Comparison of ENCODE assay signal across 8 cellular contexts in the genomic region with DNA sequence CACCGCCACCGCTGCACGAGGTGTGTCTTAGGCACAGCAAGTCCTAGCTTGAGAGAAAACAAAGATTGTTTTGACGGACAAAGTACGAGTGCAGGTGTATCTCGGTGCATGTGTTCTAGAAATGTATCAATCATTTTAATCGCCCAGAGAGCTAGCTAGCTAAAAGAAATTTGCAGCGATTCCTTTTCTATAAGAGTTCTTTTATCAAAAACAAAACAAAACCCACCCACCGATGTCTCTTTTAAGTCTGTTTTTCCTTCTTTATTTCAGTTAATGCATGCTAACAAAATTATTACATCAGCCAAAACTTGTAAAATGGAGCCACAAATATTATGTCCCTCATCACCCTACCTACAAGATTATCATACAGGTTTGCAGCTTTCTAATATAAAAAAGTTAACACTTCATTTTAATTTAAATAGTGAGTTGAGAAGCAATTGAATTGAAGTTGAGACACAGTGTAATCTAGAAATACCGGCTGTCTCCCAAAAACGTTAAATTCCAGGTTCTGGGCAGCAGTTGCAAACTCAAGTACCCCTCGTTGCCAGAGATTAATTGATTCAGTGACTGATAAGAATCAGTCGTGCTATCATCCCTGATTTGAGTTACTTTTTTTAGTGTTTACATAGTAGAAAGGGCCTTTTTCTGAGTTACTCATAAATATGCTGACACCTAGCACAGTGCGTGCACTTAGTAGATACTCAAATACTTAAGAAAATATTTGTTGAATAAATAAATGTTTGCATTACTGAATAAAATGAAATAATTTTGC. TPM values are rescaled to one million over a fixed set of nuclear protein-coding genes. Genes with fewer than 3 reads are reported as not detected.
DNase-seq lines count a peak whose midpoint lies in the region; ATAC-seq and TF ChIP-seq lines count a peak whose summit lies in the region.

No MANE protein-coding gene starts in this region.

- peaks cover 9% of the 10 kb centered on the region for H3K4me1 ChIP-seq in HUES6 (ENCODE audit: control insufficient read depth, insufficient read depth, low read length)

- peak overlapping the region; percentile 94 for H3K27ac ChIP-seq in HUES6 (ENCODE audit: low read depth, low read length)

- peak overlapping the region; percentile 83 for H3K4me3 Mint-ChIP-seq in natural killer cell treated with Interleukin-12 subunit alpha and Interleukin-12 subunit beta and Interleukin-15 and Interleukin-18, amount 100 ng/mL, for 72 hours

- no peak for TF ChIP-seq CTCF in choroid plexus epithelial cell (conservative IDR thresholded peaks at IDR 0.05; ENCODE audit: low read depth, low read length)

- no peaks in the 10 kb centered on the region for H3K9me3 Mint-ChIP-seq in natural killer cell treated with Interleukin-12 subunit alpha and Interleukin-12 subunit beta and Interleukin-15 and Interleukin-18, amount 100 ng/mL, for 72 hours

- H3K27me3 ChIP-seq in HUES6 (ENCODE audit: control insufficient read depth, insufficient read depth, low read length), result no peaks in the 10 kb centered on the region; the same call in 1 of the 2 replicates

- no peaks in the 10 kb centered on the region for H3K9me3 ChIP-seq in HUES6 (ENCODE audit: control insufficient read depth, insufficient read depth, low read depth, low read length)

- H3K4me1 Mint-ChIP-seq in natural killer cell treated with Interleukin-12 subunit alpha and Interleukin-12 subunit beta and Interleukin-15 and Interleukin-18, amount 100 ng/mL, for 72 hours (ENCODE audit: low read depth in 2 of 2), result peaks cover 0 to 6% of the 10 kb centered on the region in 2 donors

- H3K4me3 ChIP-seq in HUES6 (ENCODE audit: low read depth, low read length), result peak overlapping the region; percentile 97
- H3K4me3 ChIP-seq in choroid plexus epithelial cell (ENCODE audit: low read depth, low read length), result peak overlapping the region; percentile 69

- H3K36me3 ChIP-seq in HUES6 (ENCODE audit: control insufficient read depth, insufficient read depth, low read length), result no peaks in the 10 kb centered on the region

- peaks cover 24 to 48% of the 10 kb centered on the region in 2 donors for H3K27me3 Mint-ChIP-seq in natural killer cell treated with Interleukin-12 subunit alpha and Interleukin-12 subunit beta and Interleukin-15 and Interleukin-18, amount 100 ng/mL, for 72 hours

- DNase-seq in ELR (ENCODE audit: low read depth) (peak; percentile 6), choroid plexus epithelial cell (ENCODE audit: low read depth) (peak; percentile 17), AG20443 (ENCODE audit: low spot score) (no peak), DMS 273 treated with DMSO at 0.1 percent for 48 hours (lab: John Stamatoyannopoulos, UW) (no peak), NCI-H146 (lab: John Stamatoyannopoulos, UW) (no peak)
- no peak for DNase-seq in natural killer cell treated with Interleukin-12 subunit alpha and Interleukin-12 subunit beta and Interleukin-15 and Interleukin-18, amount 100 ng/mL, for 72 hours (ENCODE audit: low spot score)

- ATAC-seq in natural killer cell treated with Interleukin-12 subunit alpha and Interleukin-12 subunit beta and Interleukin-15 and Interleukin-18, amount 100 ng/mL, for 72 hours, result no peak
- no peak for ATAC-seq in HG03521 (IDR thresholded peaks at IDR 0.05; ENCODE audit: unreplicated experiment)

- peak overlapping the region in 1 of 2 donors; percentile 64 for H3K27ac Mint-ChIP-seq in natural killer cell treated with Interleukin-12 subunit alpha and Interleukin-12 subunit beta and Interleukin-15 and Interleukin-18, amount 100 ng/mL, for 72 hours

- peak overlapping the region; percentile 85 for H3K9ac ChIP-seq in HUES6 (ENCODE audit: low read length)

- no peaks in the 10 kb centered on the region for H3K36me3 Mint-ChIP-seq in natural killer cell treated with Interleukin-12 subunit alpha and Interleukin-12 subunit beta and Interleukin-15 and Interleukin-18, amount 100 ng/mL, for 72 hours

RNA-seq across cellular contexts. Expression of gene SYDE2, which starts 1.5 kb away (rescaled TPM):
- total RNA-seq in natural killer cell treated with Interleukin-12 subunit alpha and Interleukin-12 subunit beta and Interleukin-15 and Interleukin-18, amount 100 ng/mL, for 72 hours, result under 1 TPM in 1 of 2 donors, not detected in 1; 0.84 TPM

RNA-seq across cellular contexts. Expression of gene C1orf52, which starts 57.2 kb away (rescaled TPM):
- total RNA-seq in natural killer cell treated with Interleukin-12 subunit alpha and Interleukin-12 subunit beta and Interleukin-15 and Interleukin-18, amount 100 ng/mL, for 72 hours, result 10 to 100 TPM; 28.6 to 29.6 TPM

Comparison
In these comparisons a context has a peak if more than half of its experiments do, and no peak if none do; other contexts are left out.
1. DNase-seq: peak in ELR (single experiment) and choroid plexus epithelial cell (single experiment); none in natural killer cell treated with Interleukin-12 subunit alpha and Interleukin-12 subunit beta and Interleukin-15 and Interleukin-18, amount 100 ng/mL, for 72 hours (single experiment), AG20443 (single experiment), DMS 273 treated with DMSO at 0.1 percent for 48 hours (single experiment) and NCI-H146 (single experiment).